ENCODE assay signal across 19 cellular contexts in the genomic region with DNA sequence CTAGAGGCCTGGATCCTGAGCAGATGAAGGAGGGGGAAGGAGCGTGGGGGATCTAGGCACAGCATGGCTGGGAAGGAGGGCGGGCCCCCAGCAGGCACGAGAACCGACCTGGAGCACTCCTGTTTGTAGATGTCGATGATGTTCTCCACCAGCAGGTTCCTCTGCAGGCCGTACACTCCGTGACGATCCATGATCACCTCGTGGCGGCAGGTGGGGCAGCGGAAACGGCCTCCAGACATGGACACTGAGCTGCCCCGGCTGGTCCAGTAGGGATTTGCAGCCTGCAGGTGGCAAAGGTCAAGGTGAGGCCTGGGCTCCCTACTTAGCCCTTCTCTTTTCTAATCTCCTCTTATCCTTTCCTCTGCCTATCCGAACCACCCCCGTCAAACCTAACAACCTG. TPM values are rescaled to one million over a fixed set of nuclear protein-coding genes. Genes with fewer than 3 reads are reported as not detected.
"Had no signal": no experiment of that assay in that cellular context is flagged by ENCODE, and none has a peak within 500 bp of the region (broad histone marks: within the 10 kb centered on the region; RNA-seq: fewer than 3 reads in every experiment).

No MANE protein-coding gene starts in this region.

- H3K27ac Mint-ChIP-seq: activated B cell treated with CpG ODN at 0.5 μM for 24 hours; activated CD8-positive, alpha-beta T cell treated with anti-CD3 and anti-CD28 coated beads for 36 hours; stimulated activated memory B cell treated with anti-CD40 and anti-IgM and Interleukin-4, amounts not matched to agents 10 μg/mL and 1 μg/mL and 100 μg/mL, for 72 hours; T-helper 17 cell had no signal

- H3K9me3 ChIP-seq: pancreas, thyroid gland, vagina had no signal

- H3K27ac ChIP-seq: foreskin keratinocyte, thyroid gland, vagina had no signal

- H3K36me3 Mint-ChIP-seq: activated naive CD4-positive, alpha-beta T cell treated with anti-CD3 and anti-CD28 coated beads, Interleukin-2, amount 50 U/mL, for 72 hours; brain; stimulated activated memory B cell treated with anti-CD40 and anti-IgM and Interleukin-4, amounts not matched to agents 10 μg/mL and 1 μg/mL and 100 μg/mL, for 72 hours had no signal

- H3K4me3 Mint-ChIP-seq: activated B cell treated with CpG ODN at 0.5 μM for 24 hours; activated CD8-positive, alpha-beta T cell treated with anti-CD3 and anti-CD28 coated beads for 36 hours; activated T-cell treated with anti-CD3 and anti-CD28 coated beads, Interleukin-2, amount 50 U/mL, for 4 hours; stimulated activated memory B cell treated with anti-CD40 and anti-IgM and Interleukin-4, amounts not matched to agents 10 μg/mL and 1 μg/mL and 100 μg/mL, for 72 hours; T-helper 17 cell had no signal

- H3K4me1 ChIP-seq: foreskin keratinocyte, vagina had no signal

- DNase-seq: activated B cell treated with CpG ODN at 0.5 μM for 24 hours; activated CD4-positive, alpha-beta T cell treated with anti-CD3 and anti-CD28 coated beads for 48 hours; activated CD8-positive, alpha-beta T cell treated with anti-CD3 and anti-CD28 coated beads for 36 hours; activated effector memory CD4-positive, alpha-beta T cell treated with Interleukin-2 at 50 U/mL for 16 hours; activated T-cell treated with anti-CD3 and anti-CD28 coated beads, Interleukin-2, amount 50 U/mL, for 4 hours; cortex of kidney; effector CD8-positive, alpha-beta T cell; foreskin keratinocyte; left colon; stimulated activated CD4-positive, alpha-beta T cell treated with anti-CD3 and anti-CD28 coated beads, Interleukin-2, amount 100 ng/mL, for 48 hours; T-helper 17 cell; thyroid gland had no signal

- H3K27me3 ChIP-seq: foreskin keratinocyte, pancreas, thyroid gland, vagina had no signal

- ATAC-seq: activated CD8-positive, alpha-beta T cell treated with anti-CD3 and anti-CD28 coated beads for 36 hours; activated naive CD4-positive, alpha-beta T cell treated with anti-CD3 and anti-CD28 coated beads, Interleukin-2, amount 50 U/mL, for 72 hours; activated T-cell treated with anti-CD3 and anti-CD28 coated beads, Interleukin-2, amount 50 U/mL, for 4 hours; foreskin keratinocyte; left colon; stimulated activated memory B cell treated with anti-CD40 and anti-IgM and Interleukin-4, amounts not matched to agents 10 μg/mL and 1 μg/mL and 100 μg/mL, for 72 hours; T-helper 17 cell had no signal

- H3K4me3 ChIP-seq: pancreas, thyroid gland had no signal

- H3K9me3 Mint-ChIP-seq: activated B cell treated with CpG ODN at 0.5 μM for 24 hours; activated CD8-positive, alpha-beta T cell treated with anti-CD3 and anti-CD28 coated beads for 36 hours; activated naive CD4-positive, alpha-beta T cell treated with anti-CD3 and anti-CD28 coated beads, Interleukin-2, amount 50 U/mL, for 72 hours; activated T-cell treated with anti-CD3 and anti-CD28 coated beads, Interleukin-2, amount 50 U/mL, for 4 hours; brain; stimulated activated memory B cell treated with anti-CD40 and anti-IgM and Interleukin-4, amounts not matched to agents 10 μg/mL and 1 μg/mL and 100 μg/mL, for 72 hours had no signal

- H3K4me1 Mint-ChIP-seq: activated B cell treated with CpG ODN at 0.5 μM for 24 hours; stimulated activated memory B cell treated with anti-CD40 and anti-IgM and Interleukin-4, amounts not matched to agents 10 μg/mL and 1 μg/mL and 100 μg/mL, for 72 hours had no signal

- H3K36me3 ChIP-seq: pancreas, thyroid gland, vagina had no signal

RNA-seq across cellular contexts. Expression of a gene that starts 1.3 kb away (rescaled TPM):
- total RNA-seq: activated B cell treated with CpG ODN at 0.5 μM for 24 hours; activated T-cell treated with anti-CD3 and anti-CD28 coated beads, Interleukin-2, amount 50 U/mL, for 4 hours; foreskin keratinocyte; lung microvascular endothelial cell; T-helper 17 cell; vagina had no signal
- polyA plus RNA-seq: foreskin keratinocyte, neural cell had no signal

RNA-seq across cellular contexts. Expression of a gene that starts 20.2 kb away (rescaled TPM):
- total RNA-seq: activated B cell treated with CpG ODN at 0.5 μM for 24 hours; activated CD8-positive, alpha-beta T cell treated with anti-CD3 and anti-CD28 coated beads for 36 hours; activated naive CD4-positive, alpha-beta T cell treated with anti-CD3 and anti-CD28 coated beads, Interleukin-2, amount 50 U/mL, for 72 hours; activated T-cell treated with anti-CD3 and anti-CD28 coated beads, Interleukin-2, amount 50 U/mL, for 4 hours; foreskin keratinocyte; lung microvascular endothelial cell; T-helper 17 cell; vagina had no signal
- polyA plus RNA-seq: foreskin keratinocyte had no signal

RNA-seq across cellular contexts. Expression of a gene that starts 44.6 kb away (rescaled TPM):
- total RNA-seq: activated B cell treated with CpG ODN at 0.5 μM for 24 hours; activated CD8-positive, alpha-beta T cell treated with anti-CD3 and anti-CD28 coated beads for 36 hours; activated naive CD4-positive, alpha-beta T cell treated with anti-CD3 and anti-CD28 coated beads, Interleukin-2, amount 50 U/mL, for 72 hours; activated T-cell treated with anti-CD3 and anti-CD28 coated beads, Interleukin-2, amount 50 U/mL, for 4 hours; T-helper 17 cell had no signal
